ENCODE assay signal across 1 cellular context in genomic region chr10:6782378-6782777, GRCh38.
TF ChIP-seq lines count a peak whose summit lies in the region.

No MANE protein-coding gene starts in this region.

TF ChIP-seq in WTC11, 78 proteins besides CTCF, POLR2A, EP300 and RAD21 (continued from another document):
- TF ChIP-seq ARID4B (CRISPR knock-in tag; IDR thresholded peaks at IDR 0.05; ENCODE audit: borderline replicate concordance) (no peak), GRHL2 (CRISPR knock-in tag; IDR thresholded peaks at IDR 0.05; ENCODE audit: insufficient replicate concordance, severe bottlenecking) (no peak), PRDM15 (CRISPR knock-in tag; IDR thresholded peaks at IDR 0.05) (no peak), E2F4 (CRISPR knock-in tag; IDR thresholded peaks at IDR 0.05; ENCODE audit: borderline replicate concordance, low read depth) (no peak), ETV6 (CRISPR knock-in tag; IDR thresholded peaks at IDR 0.05) (no peak), ESRRA (CRISPR knock-in tag; IDR thresholded peaks at IDR 0.05; ENCODE audit: borderline replicate concordance) (no peak), ZNF396 (CRISPR knock-in tag; IDR thresholded peaks at IDR 0.05; ENCODE audit: borderline replicate concordance) (no peak), ZNF423 (CRISPR knock-in tag; IDR thresholded peaks at IDR 0.05) (no peak), MAX (CRISPR knock-in tag; IDR thresholded peaks at IDR 0.05) (no peak), ZBTB43 (CRISPR knock-in tag; IDR thresholded peaks at IDR 0.05) (no peak), GABPB1 (CRISPR knock-in tag; IDR thresholded peaks at IDR 0.05) (no peak), PRRX2 (CRISPR knock-in tag; IDR thresholded peaks at IDR 0.05) (no peak)
